Comparison of ENCODE assay signal across 8 cellular contexts in genomic region chr21:31347435-31348032, GRCh38. TPM values are rescaled to one million over a fixed set of nuclear protein-coding genes. Genes with fewer than 3 reads are reported as not detected.
DNase-seq lines count a peak whose midpoint lies in the region; ATAC-seq and TF ChIP-seq lines count a peak whose summit lies in the region.

No MANE protein-coding gene starts in this region.

- in situ Hi-C loops in KBM-7 (cut with MboI; ENCODE audit: low pct_unique_long_range_greater_than_20kb, low sequenced_read_pairs), result no loop called here

- H3K4me1 Mint-ChIP-seq in progenitor cell of endocrine pancreas (ENCODE audit: low read depth), result peaks cover 21% of the 10 kb centered on the region

- H3K27ac Mint-ChIP-seq in progenitor cell of endocrine pancreas, result no peak overlapping the region

- peaks cover 12% of the 10 kb centered on the region for H3K27me3 Mint-ChIP-seq in progenitor cell of endocrine pancreas

- no peak overlapping the region for H3K4me3 Mint-ChIP-seq in progenitor cell of endocrine pancreas (ENCODE audit: low read depth)

- TF ChIP-seq CTCF in progenitor cell of endocrine pancreas (IDR thresholded peaks at IDR 0.05; ENCODE audit: unreplicated experiment), result peak; percentile 63

- peak; percentile 45 for DNase-seq in DMS 273 (lab: John Stamatoyannopoulos, UW; ENCODE audit: unreplicated experiment)
- no peak for DNase-seq in DMS 273 treated with DMSO at 0.1 percent for 48 hours (lab: John Stamatoyannopoulos, UW)
- peak; percentile 12 to 67 for DNase-seq in NCI-H526 (lab: John Stamatoyannopoulos, UW)
- peak; percentile 34 for DNase-seq in dedifferentiated amniotic fluid mesenchymal stem cell (ENCODE audit: extremely low spot score)
- DNase-seq in progenitor cell of endocrine pancreas (ENCODE audit: low spot score, unreplicated experiment), result no peak
- no peak for DNase-seq in activated CD4-positive, alpha-beta T cell treated with anti-CD3 and anti-CD28 coated beads, Interleukin-2, amount 50 U/mL, for 1 hour
- no peak for DNase-seq in KBM-7

- no peak for ATAC-seq in HG02981 (IDR thresholded peaks at IDR 0.05; ENCODE audit: unreplicated experiment)

- peaks cover 7% of the 10 kb centered on the region for H3K9me3 Mint-ChIP-seq in progenitor cell of endocrine pancreas (ENCODE audit: low read depth)

- H3K36me3 Mint-ChIP-seq in progenitor cell of endocrine pancreas (ENCODE audit: insufficient read depth), result no peaks in the 10 kb centered on the region

RNA-seq across cellular contexts. Expression of gene TIAM1, which starts 3.5 kb away (rescaled TPM):
- 35.4 and 36.8 TPM in 2 replicates for total RNA-seq in progenitor cell of endocrine pancreas

Comparison
In these comparisons a context has a peak if more than half of its experiments do, and no peak if none do; other contexts are left out.
1. DNase-seq: peak in DMS 273 (single experiment), NCI-H526 (2 of 2) and dedifferentiated amniotic fluid mesenchymal stem cell (single experiment); none in DMS 273 treated with DMSO at 0.1 percent for 48 hours (single experiment), progenitor cell of endocrine pancreas (single experiment), activated CD4-positive, alpha-beta T cell treated with anti-CD3 and anti-CD28 coated beads, Interleukin-2, amount 50 U/mL, for 1 hour (single experiment) and KBM-7 (single experiment).